11 cellular contexts compared by ENCODE assay signal in genomic region chr4:83108101-83108861, GRCh38. TPM values are rescaled to one million over a fixed set of nuclear protein-coding genes. Genes with fewer than 3 reads are reported as not detected.
DNase-seq lines count a peak whose midpoint lies in the region; ATAC-seq and TF ChIP-seq lines count a peak whose summit lies in the region.
"Had no signal": no experiment of that assay in that cellular context is flagged by ENCODE, and none has a peak within 500 bp of the region (broad histone marks: within the 10 kb centered on the region; RNA-seq: fewer than 3 reads in every experiment).

No MANE protein-coding gene starts in this region.

- H3K9ac ChIP-seq in Loucy (ENCODE audit: low read depth, low read length, poor library complexity, severe bottlenecking): peak overlapping the region; percentile 96

- no peaks in the 10 kb centered on the region for H4K20me1 ChIP-seq in Loucy (ENCODE audit: insufficient read depth, low read length, poor library complexity, severe bottlenecking)

- peak in 2 of 5 donors; percentile 30 to 61 for DNase-seq in CD8-positive, alpha-beta memory T cell
- peak; percentile 49 for DNase-seq in activated naive CD4-positive, alpha-beta T cell treated with anti-CD3 and anti-CD28 coated beads, Interleukin-2, amount 10 ng/mL, durations not matched to agents 7 days and 5 days
- peak in 7 of 9 donors; percentile 33 to 66 (median 55) for DNase-seq in naive thymus-derived CD4-positive, alpha-beta T cell
- DNase-seq in putamen (ENCODE audit: low spot score) (no peak), NCI-H1092 (lab: John Stamatoyannopoulos, UW) (no peak), NOMO-1 treated with DMSO at 0.1 percent for 48 hours (lab: John Stamatoyannopoulos, UW; ENCODE audit: unreplicated experiment) (no peak), tibial nerve (ENCODE audit: low spot score in 2 of 2) (no peak)
- DNase-seq: dorsolateral prefrontal cortex, heart right ventricle, NCI-H226 had no signal

- H3K27ac Mint-ChIP-seq in CD8-positive, alpha-beta memory T cell: peak overlapping the region; percentile 92 to 99 (median 96)
- peak overlapping the region; percentile 96 for H3K27ac Mint-ChIP-seq in activated naive CD4-positive, alpha-beta T cell treated with anti-CD3 and anti-CD28 coated beads, Interleukin-2, amount 10 ng/mL, durations not matched to agents 7 days and 5 days
- peak overlapping the region; percentile 89 to 99 (median 98) for H3K27ac Mint-ChIP-seq in naive thymus-derived CD4-positive, alpha-beta T cell

- H3K4me3 ChIP-seq in CD8-positive, alpha-beta memory T cell (ENCODE audit: low read length): peak overlapping the region; percentile 79
- peak overlapping the region; percentile 97 for H3K4me3 ChIP-seq in Loucy (ENCODE audit: low read length, poor library complexity, severe bottlenecking)
- peak overlapping the region; percentile 82 for H3K4me3 ChIP-seq in naive thymus-derived CD4-positive, alpha-beta T cell (ENCODE audit: low read length)
- no peak overlapping the region for H3K4me3 ChIP-seq in tibial nerve

- H3K36me3 Mint-ChIP-seq in CD8-positive, alpha-beta memory T cell: peaks cover 5 to 55% (median 16%) of the 10 kb centered on the region in 3 donors
- peaks cover 81% of the 10 kb centered on the region for H3K36me3 Mint-ChIP-seq in activated naive CD4-positive, alpha-beta T cell treated with anti-CD3 and anti-CD28 coated beads, Interleukin-2, amount 10 ng/mL, durations not matched to agents 7 days and 5 days
- H3K36me3 Mint-ChIP-seq in naive thymus-derived CD4-positive, alpha-beta T cell: peaks cover 13 to 67% (median 35%) of the 10 kb centered on the region in 5 donors

- TF ChIP-seq EP300 in tibial nerve (IDR thresholded peaks at IDR 0.05): no peak

- WGBS in tibial nerve, 2 donors: 90 to 92% methylated on average over 26 of the region's 26 CpGs

- POLR2A ChIA-PET in CD8-positive, alpha-beta memory T cell (lab: Charles Lee): interaction anchor here (0.6 to 1.2 kb wide), 4 partner anchors 110 to 375 kb away, joined by 3 to 4 read pairs (median 4); partner anchors contain the start of gene COQ2
- POLR2A ChIA-PET in naive thymus-derived CD4-positive, alpha-beta T cell (lab: Charles Lee): interaction anchor here (0.6 to 7.7 kb wide), 6 partner anchors 12 to 145 kb away, joined by 3 to 61 read pairs (median 46); no protein-coding TSS in a partner anchor

- H3K27me3 Mint-ChIP-seq in CD8-positive, alpha-beta memory T cell: peaks cover 0 to 6% of the 10 kb centered on the region in 2 donors
- no peaks in the 10 kb centered on the region for H3K27me3 Mint-ChIP-seq in activated naive CD4-positive, alpha-beta T cell treated with anti-CD3 and anti-CD28 coated beads, Interleukin-2, amount 10 ng/mL, durations not matched to agents 7 days and 5 days
- H3K27me3 Mint-ChIP-seq in naive thymus-derived CD4-positive, alpha-beta T cell: no peaks in the 10 kb centered on the region

- intact Hi-C loops in naive thymus-derived CD4-positive, alpha-beta T cell (cut with micrococcal nuclease): loop anchor here in 1 of 2 donors (2.0 kb wide), 1 partner anchor 13 kb away; no protein-coding TSS in a partner anchor

- H3K4me2 ChIP-seq in Loucy (ENCODE audit: low read depth, low read length, poor library complexity, severe bottlenecking): peak overlapping the region; percentile 79

- no peaks in the 10 kb centered on the region for H3K9me3 ChIP-seq in CD8-positive, alpha-beta memory T cell (ENCODE audit: low read length)
- H3K9me3 ChIP-seq in Loucy (ENCODE audit: insufficient read depth, low read depth, low read length): no peaks in the 10 kb centered on the region
- no peaks in the 10 kb centered on the region for H3K9me3 ChIP-seq in naive thymus-derived CD4-positive, alpha-beta T cell (ENCODE audit: control insufficient read depth in 2 of 3, low read length in 3 of 3)
- H3K9me3 ChIP-seq in tibial nerve: no peaks in the 10 kb centered on the region
- H3K9me3 ChIP-seq: heart right ventricle had no signal

- peaks cover 46% of the 10 kb centered on the region for H3K4me1 ChIP-seq in CD8-positive, alpha-beta memory T cell (ENCODE audit: insufficient read depth, low read length)
- peaks cover 37% of the 10 kb centered on the region for H3K4me1 ChIP-seq in Loucy (ENCODE audit: insufficient read depth, low read length, poor library complexity, severe bottlenecking)
- peaks cover 22 to 28% of the 10 kb centered on the region in 2 donors for H3K4me1 ChIP-seq in naive thymus-derived CD4-positive, alpha-beta T cell (ENCODE audit: control insufficient read depth in 2 of 2, insufficient read depth in 2 of 2, low read length in 2 of 2)
- peaks cover 0 to 12% (median 0%) of the 10 kb centered on the region in 4 donors for H3K4me1 ChIP-seq in tibial nerve

- no peaks in the 10 kb centered on the region for H3K9me3 Mint-ChIP-seq in CD8-positive, alpha-beta memory T cell
- no peaks in the 10 kb centered on the region for H3K9me3 Mint-ChIP-seq in activated naive CD4-positive, alpha-beta T cell treated with anti-CD3 and anti-CD28 coated beads, Interleukin-2, amount 10 ng/mL, durations not matched to agents 7 days and 5 days
- peaks cover 0 to 5% (median 0%) of the 10 kb centered on the region in 11 donors for H3K9me3 Mint-ChIP-seq in naive thymus-derived CD4-positive, alpha-beta T cell

- H3F3A ChIP-seq in Loucy (ENCODE audit: low read depth): peaks cover 8% of the 10 kb centered on the region; the same call in 1 of the 2 replicates

- H3K9me2 ChIP-seq in Loucy (replicated peaks; ENCODE audit: low read depth, low read length): no peaks in the 10 kb centered on the region

- H2AFZ ChIP-seq in Loucy (ENCODE audit: low read length): no peak overlapping the region

- H3K4me1 Mint-ChIP-seq in CD8-positive, alpha-beta memory T cell: peaks cover 47 to 78% (median 74%) of the 10 kb centered on the region in 3 donors
- peaks cover 50% of the 10 kb centered on the region for H3K4me1 Mint-ChIP-seq in activated naive CD4-positive, alpha-beta T cell treated with anti-CD3 and anti-CD28 coated beads, Interleukin-2, amount 10 ng/mL, durations not matched to agents 7 days and 5 days
- H3K4me1 Mint-ChIP-seq in naive thymus-derived CD4-positive, alpha-beta T cell: peaks cover 30 to 69% (median 47%) of the 10 kb centered on the region in 7 donors

- peak; percentile 17 for ATAC-seq in naive thymus-derived CD4-positive, alpha-beta T cell
- ATAC-seq: heart right ventricle had no signal

- no peak for TF ChIP-seq POLR2A in tibial nerve (IDR thresholded peaks at IDR 0.05)

- H3K79me2 ChIP-seq in Loucy (ENCODE audit: insufficient read depth, low read length): peaks cover 50% of the 10 kb centered on the region

- peaks cover 23% of the 10 kb centered on the region for H3K36me3 ChIP-seq in CD8-positive, alpha-beta memory T cell (ENCODE audit: insufficient read depth, low read length)
- H3K36me3 ChIP-seq in Loucy (ENCODE audit: insufficient read depth, low read length) (peaks cover 24% of the 10 kb centered on the region; the same call in 1 of the 2 replicates), tibial nerve (no peaks in the 10 kb centered on the region)
- peaks cover 14 to 32% (median 16%) of the 10 kb centered on the region in 3 experiments for H3K36me3 ChIP-seq in naive thymus-derived CD4-positive, alpha-beta T cell (ENCODE audit: control insufficient read depth in 2 of 3, insufficient read depth in 3 of 3, low read length in 3 of 3)

- no peaks in the 10 kb centered on the region for H3K27me3 ChIP-seq in CD8-positive, alpha-beta memory T cell (ENCODE audit: insufficient read depth, low read length, poor library complexity, severe bottlenecking)
- no peaks in the 10 kb centered on the region for H3K27me3 ChIP-seq in Loucy (ENCODE audit: insufficient read depth, low read length, poor library complexity, severe bottlenecking)
- no peaks in the 10 kb centered on the region for H3K27me3 ChIP-seq in naive thymus-derived CD4-positive, alpha-beta T cell (ENCODE audit: control insufficient read depth in 2 of 2, insufficient read depth in 2 of 2, low read length in 2 of 2)
- peaks cover 0 to 3% of the 10 kb centered on the region in 2 donors for H3K27me3 ChIP-seq in tibial nerve

- H3K4me3 Mint-ChIP-seq in CD8-positive, alpha-beta memory T cell: peak overlapping the region; percentile 95 to 98 (median 96)
- peak overlapping the region; percentile 93 for H3K4me3 Mint-ChIP-seq in activated naive CD4-positive, alpha-beta T cell treated with anti-CD3 and anti-CD28 coated beads, Interleukin-2, amount 10 ng/mL, durations not matched to agents 7 days and 5 days
- H3K4me3 Mint-ChIP-seq in naive thymus-derived CD4-positive, alpha-beta T cell: peak overlapping the region; percentile 91 to 99 (median 96)

- TF ChIP-seq CTCF in Loucy (conservative IDR thresholded peaks at IDR 0.05; ENCODE audit: low read length) (no peak), tibial nerve (IDR thresholded peaks at IDR 0.05) (no peak)

- H3K27ac ChIP-seq in CD8-positive, alpha-beta memory T cell (ENCODE audit: low read depth, low read length): no peak overlapping the region
- H3K27ac ChIP-seq in naive thymus-derived CD4-positive, alpha-beta T cell (ENCODE audit: low read depth, low read length): peak overlapping the region; percentile 88
- H3K27ac ChIP-seq in tibial nerve: no peak overlapping the region

- CTCF ChIA-PET in CD8-positive, alpha-beta memory T cell (lab: Charles Lee): interaction anchor here (0.5 to 6.8 kb wide), 9 partner anchors 12 to 144 kb away, joined by 3 to 57 read pairs (median 6); no protein-coding TSS in a partner anchor
- CTCF ChIA-PET in activated naive CD4-positive, alpha-beta T cell treated with anti-CD3 and anti-CD28 coated beads, Interleukin-2, amount 10 ng/mL, durations not matched to agents 7 days and 5 days (lab: Charles Lee): interaction anchor here (1.2 to 7.7 kb wide), 2 partner anchors 34 to 145 kb away, joined by 3 to 70 read pairs; no protein-coding TSS in a partner anchor
- CTCF ChIA-PET in naive thymus-derived CD4-positive, alpha-beta T cell (lab: Charles Lee): interaction anchor here (0.7 to 2.1 kb wide), 7 partner anchors 27 to 154 kb away, joined by 3 to 9 read pairs (median 5); no protein-coding TSS in a partner anchor

RNA-seq across cellular contexts. Expression of gene PLAC8, which starts 6.2 kb away (rescaled TPM):
- 10 to 100 TPM; 17.8 to 19.7 TPM for total RNA-seq in CD8-positive, alpha-beta memory T cell
- polyA plus RNA-seq in CD8-positive, alpha-beta memory T cell: 550 TPM
- total RNA-seq in naive thymus-derived CD4-positive, alpha-beta T cell: 100 to 1,000 TPM; 204 to 340 (median 247) TPM
- polyA plus RNA-seq in naive thymus-derived CD4-positive, alpha-beta T cell: 100 to 1,000 TPM; 336 to 634 TPM
- total RNA-seq in tibial nerve: 1 to 10 TPM in 2 of 4 donors, under 1 TPM in 1, not detected in 1; 0.20 to 5.7 (median 5.4) TPM

Comparison
In these comparisons a context has a peak if more than half of its experiments do, and no peak if none do; other contexts are left out.
1. DNase-seq: peak in activated naive CD4-positive, alpha-beta T cell treated with anti-CD3 and anti-CD28 coated beads, Interleukin-2, amount 10 ng/mL, durations not matched to agents 7 days and 5 days (single experiment) and naive thymus-derived CD4-positive, alpha-beta T cell (7 of 9); none in putamen (single experiment), NCI-H1092 (single experiment), NOMO-1 treated with DMSO at 0.1 percent for 48 hours (single experiment) and tibial nerve (0 of 2).
2. H3K4me3 ChIP-seq: peak in CD8-positive, alpha-beta memory T cell (single experiment), Loucy (single experiment) and naive thymus-derived CD4-positive, alpha-beta T cell (single experiment); none in tibial nerve (0 of 4).
3. RNA of gene PLAC8, which starts 6.2 kb away (total RNA-seq): 204 to 340 TPM in naive thymus-derived CD4-positive, alpha-beta T cell; 17.8 to 19.7 TPM in CD8-positive, alpha-beta memory T cell and 0.20 to 5.7 TPM in tibial nerve; every median in the first group is over 4 times any median in the second.
4. Peak in every context shown above with its lines, with median percentiles within 50 percentile points of each other: H3K27ac Mint-ChIP-seq and H3K4me3 Mint-ChIP-seq.